ENCODE assay signal across 18 cellular contexts in genomic region chr3:17473761-17474160, GRCh38.
A peak's percentile ranks its signal among the peaks of the same experiment; 100 is the strongest.
DNase-seq lines count a peak whose midpoint lies in the region; ATAC-seq and TF ChIP-seq lines count a peak whose summit lies in the region.
"Had no signal": no experiment of that assay in that cellular context is flagged by ENCODE, and none has a peak within 500 bp of the region (broad histone marks: within the 10 kb centered on the region; RNA-seq: fewer than 3 reads in every experiment).

No MANE protein-coding gene starts in this region.

- H3K4me3 ChIP-seq in cardiac muscle cell (no peak overlapping the region), right cardiac atrium (ENCODE audit: low read length) (no peak overlapping the region), epithelial cell of esophagus (ENCODE audit: low read length) (no peak overlapping the region), colonic mucosa (no peak overlapping the region)
- H3K4me3 ChIP-seq in CD4-positive, alpha-beta memory T cell (ENCODE audit: low read length in 2 of 2) = no peak overlapping the region
- H3K4me3 ChIP-seq: uterus had no signal

- no peak overlapping the region for H3K27ac ChIP-seq in cardiac muscle cell
- H3K27ac ChIP-seq in right cardiac atrium (ENCODE audit: low read length) = no peak overlapping the region
- H3K27ac ChIP-seq in RWPE1 = no peak overlapping the region
- no peak overlapping the region for H3K27ac ChIP-seq in CD4-positive, alpha-beta memory T cell (ENCODE audit: low read depth, low read length)
- H3K27ac ChIP-seq in colonic mucosa = no peak overlapping the region
- H3K27ac ChIP-seq: uterus had no signal

- peaks cover 0 to 6% (median 0%) of the 10 kb centered on the region in 4 donors for H3K4me1 Mint-ChIP-seq in CD4-positive, alpha-beta memory T cell
- H3K4me1 Mint-ChIP-seq: activated naive CD8-positive, alpha-beta T cell treated with anti-CD3 and anti-CD28 coated beads, Interleukin-2, amount 50 U/mL, for 24 hours had no signal

- no peaks in the 10 kb centered on the region for H3K27me3 Mint-ChIP-seq in CD4-positive, alpha-beta memory T cell
- H3K27me3 Mint-ChIP-seq: activated naive CD8-positive, alpha-beta T cell treated with anti-CD3 and anti-CD28 coated beads, Interleukin-2, amount 50 U/mL, for 24 hours; memory B cell had no signal

- no peak overlapping the region for H3K4me3 Mint-ChIP-seq in CD4-positive, alpha-beta memory T cell
- H3K4me3 Mint-ChIP-seq: activated naive CD8-positive, alpha-beta T cell treated with anti-CD3 and anti-CD28 coated beads, Interleukin-2, amount 50 U/mL, for 24 hours; memory B cell had no signal

- no peak overlapping the region for H3K27ac Mint-ChIP-seq in CD4-positive, alpha-beta memory T cell
- H3K27ac Mint-ChIP-seq: activated naive CD8-positive, alpha-beta T cell treated with anti-CD3 and anti-CD28 coated beads, Interleukin-2, amount 50 U/mL, for 24 hours; memory B cell had no signal

- H3K4me1 ChIP-seq in cardiac muscle cell (ENCODE audit: low read depth) (no peaks in the 10 kb centered on the region), right cardiac atrium (ENCODE audit: control insufficient read depth, insufficient read depth, low read length) (no peaks in the 10 kb centered on the region), colonic mucosa (no peaks in the 10 kb centered on the region)
- H3K4me1 ChIP-seq in CD4-positive, alpha-beta memory T cell (ENCODE audit: insufficient read depth, low read length) = no peaks in the 10 kb centered on the region
- H3K4me1 ChIP-seq: uterus had no signal

- H3K9me3 Mint-ChIP-seq in CD4-positive, alpha-beta memory T cell = no peaks in the 10 kb centered on the region
- H3K9me3 Mint-ChIP-seq: activated naive CD8-positive, alpha-beta T cell treated with anti-CD3 and anti-CD28 coated beads, Interleukin-2, amount 50 U/mL, for 24 hours; memory B cell had no signal

- no peak overlapping the region for H3K9ac ChIP-seq in colonic mucosa (ENCODE audit: low read depth in 2 of 2, low read length in 2 of 2)

- ATAC-seq in right cardiac atrium (no peak), HG02642 (IDR thresholded peaks at IDR 0.05; ENCODE audit: poor library complexity, unreplicated experiment) (no peak)
- ATAC-seq: activated naive CD8-positive, alpha-beta T cell treated with anti-CD3 and anti-CD28 coated beads, Interleukin-2, amount 50 U/mL, for 24 hours had no signal

- CTCF ChIA-PET in RWPE1 (lab: Yijun Ruan, JAX) = interaction anchor here (1.3 kb wide), 1 partner anchor 367 kb away, joined by 3 read pairs; no protein-coding TSS in a partner anchor
- CTCF ChIA-PET in CD4-positive, alpha-beta memory T cell (lab: Charles Lee; ENCODE audit: partially characterized antibody) = no interaction called here

- H3K36me3 ChIP-seq in cardiac muscle cell (no peaks in the 10 kb centered on the region), colonic mucosa (no peaks in the 10 kb centered on the region)
- H3K36me3 ChIP-seq in CD4-positive, alpha-beta memory T cell (ENCODE audit: insufficient read depth, low read length) = no peaks in the 10 kb centered on the region
- H3K36me3 ChIP-seq: uterus had no signal

- TF ChIP-seq CTCF in cardiac muscle cell (IDR thresholded peaks at IDR 0.05; ENCODE audit: low read depth, low read length) (peak; percentile 23), RWPE1 (conservative IDR thresholded peaks at IDR 0.05; ENCODE audit: low read depth) (0 out of 2 replicates have a peak, but pooled peaks have one; percentile 10), epithelial cell of esophagus (IDR thresholded peaks at IDR 0.05; ENCODE audit: insufficient read depth, low read depth, low read length, missing control alignments) (no peak), colonic mucosa (IDR thresholded peaks at IDR 0.05) (no peak)

- POLR2A ChIA-PET in RWPE1 (lab: Yijun Ruan, JAX; ENCODE audit: low non-redundant PET) = no interaction called here
- POLR2A ChIA-PET in CD4-positive, alpha-beta memory T cell (lab: Charles Lee; ENCODE audit: partially characterized antibody) = no interaction called here

- intact Hi-C loops in right cardiac atrium (cut with DNase I) (no loop called here), colonic mucosa (cut with DNase I) (no loop called here)
- intact Hi-C loops in CD4-positive, alpha-beta memory T cell (cut with micrococcal nuclease) = no loop called here

- DNase-seq in cardiac muscle cell (ENCODE audit: low read depth in 1 of 2, low spot score in 1 of 2) (peak in 1 of 2 donors; percentile 27), right cardiac atrium (no peak), RWPE1 (ENCODE audit: low spot score) (peak; percentile 3), epithelial cell of esophagus (ENCODE audit: low read depth) (peak; percentile 16), superior temporal gyrus (ENCODE audit: extremely low spot score) (peak; percentile 25), colonic mucosa (no peak)
- no peak for DNase-seq in CD4-positive, alpha-beta memory T cell
- DNase-seq: activated CD4-positive, CD25-positive, alpha-beta regulatory T cell; activated naive CD8-positive, alpha-beta T cell treated with anti-CD3 and anti-CD28 coated beads, Interleukin-2, amount 50 U/mL, for 24 hours; effector CD8-positive, alpha-beta T cell; H7; hippocampal formation; NCI-H1436; posterior cingulate gyrus; stimulated activated CD4-positive, alpha-beta T cell treated with anti-CD3 and anti-CD28 coated beads, Interleukin-1b, Interleukin-23, amount 100 ng/mL, for 48 hours; uterus had no signal

- no peaks in the 10 kb centered on the region for H3K27me3 ChIP-seq in cardiac muscle cell
- no peaks in the 10 kb centered on the region for H3K27me3 ChIP-seq in right cardiac atrium (ENCODE audit: control insufficient read depth, insufficient read depth)
- H3K27me3 ChIP-seq in CD4-positive, alpha-beta memory T cell (ENCODE audit: insufficient read depth, low read length) = no peaks in the 10 kb centered on the region
- no peaks in the 10 kb centered on the region for H3K27me3 ChIP-seq in colonic mucosa
- H3K27me3 ChIP-seq: uterus had no signal

- H3K36me3 Mint-ChIP-seq in CD4-positive, alpha-beta memory T cell = peaks cover 3 to 4% of the 10 kb centered on the region in 2 donors

- H3K9me3 ChIP-seq in cardiac muscle cell (ENCODE audit: low read depth) (no peaks in the 10 kb centered on the region), right cardiac atrium (ENCODE audit: control insufficient read depth, low read length) (no peaks in the 10 kb centered on the region), colonic mucosa (no peaks in the 10 kb centered on the region)
- H3K9me3 ChIP-seq in CD4-positive, alpha-beta memory T cell (ENCODE audit: control insufficient read depth in 1 of 2, low read length in 2 of 2) = no peaks in the 10 kb centered on the region
- H3K9me3 ChIP-seq: uterus had no signal

Comparison
In these comparisons a context has a peak if more than half of its experiments do, and no peak if none do; other contexts are left out.
1. DNase-seq: peak in RWPE1 (single experiment), epithelial cell of esophagus (single experiment) and superior temporal gyrus (single experiment); none in right cardiac atrium (0 of 3), CD4-positive, alpha-beta memory T cell (0 of 5) and colonic mucosa (single experiment).
2. CTCF ChIP-seq: peak in cardiac muscle cell (single experiment) and RWPE1 (single experiment); none in epithelial cell of esophagus (single experiment) and colonic mucosa (single experiment).